ENCODE assay signal across 8 cellular contexts in the genomic region with DNA sequence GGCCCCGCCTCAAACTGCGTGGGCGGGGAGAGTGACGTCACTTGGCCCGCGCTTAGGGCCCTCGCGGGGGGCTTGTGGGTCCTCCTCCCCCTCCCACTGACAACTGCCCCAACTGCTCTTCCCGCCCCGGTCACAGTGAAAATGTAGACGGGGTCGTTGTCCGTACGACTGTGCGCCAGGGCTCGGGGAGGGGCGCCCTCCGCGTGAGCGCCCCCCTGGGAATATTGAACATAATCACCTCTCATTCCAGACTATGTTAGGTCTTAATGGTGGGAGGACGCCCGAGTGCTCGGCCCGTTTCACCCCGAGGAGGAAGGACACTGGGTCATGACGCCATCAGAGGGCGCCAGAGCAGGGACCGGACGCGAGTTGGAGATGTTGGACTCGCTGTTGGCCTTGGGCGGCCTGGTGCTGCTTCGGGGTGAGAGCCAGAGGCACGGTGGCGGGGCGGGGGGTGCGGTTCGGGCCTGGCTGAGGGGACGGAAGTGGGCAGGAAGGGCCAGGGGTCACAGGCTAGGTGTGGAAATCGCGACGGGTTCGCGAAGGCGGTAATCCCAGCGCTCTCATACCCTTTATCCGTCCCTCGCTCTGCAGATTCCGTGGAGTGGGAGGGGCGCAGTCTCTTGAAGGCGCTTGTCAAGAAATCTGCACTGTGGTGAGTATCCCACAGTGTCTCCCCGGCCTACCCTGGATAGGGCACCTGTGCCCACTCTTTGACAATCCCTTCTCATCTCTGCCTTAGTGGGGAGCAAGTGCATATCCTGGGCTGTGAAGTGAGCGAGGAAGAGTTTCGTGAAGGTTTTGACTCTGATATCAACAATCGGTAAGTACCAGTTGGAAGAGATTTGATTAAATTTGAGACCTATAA. TPM values are rescaled to one million over a fixed set of nuclear protein-coding genes. Genes with fewer than 3 reads are reported as not detected.
A peak's percentile ranks its signal among the peaks of the same experiment; 100 is the strongest.
DNase-seq lines count a peak whose midpoint lies in the region; ATAC-seq and TF ChIP-seq lines count a peak whose summit lies in the region.

A gene with protein sequence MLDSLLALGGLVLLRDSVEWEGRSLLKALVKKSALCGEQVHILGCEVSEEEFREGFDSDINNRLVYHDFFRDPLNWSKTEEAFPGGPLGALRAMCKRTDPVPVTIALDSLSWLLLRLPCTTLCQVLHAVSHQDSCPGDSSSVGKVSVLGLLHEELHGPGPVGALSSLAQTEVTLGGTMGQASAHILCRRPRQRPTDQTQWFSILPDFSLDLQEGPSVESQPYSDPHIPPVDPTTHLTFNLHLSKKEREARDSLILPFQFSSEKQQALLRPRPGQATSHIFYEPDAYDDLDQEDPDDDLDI (plus strand): TSS at position 40 of the 868 bp plus-strand sequence. CDS start 336 bp downstream, at position 376.

- H3K4me3 ChIP-seq in coronary artery, result peak within 1 kb of the TSS; percentile 95
- peak within 1 kb of the TSS; percentile 83 to 95 for H3K4me3 ChIP-seq in left lung

- ATAC-seq in GM19025 (IDR thresholded peaks at IDR 0.05; ENCODE audit: low read depth, unreplicated experiment), result peak; percentile 27
- peak; percentile 50 for ATAC-seq in HG03280 (IDR thresholded peaks at IDR 0.05; ENCODE audit: unreplicated experiment)
- ATAC-seq in left lung, result peak; percentile 81

- no peaks in the 10 kb centered on the region for H3K9me3 ChIP-seq in left lung

- peaks cover 0 to 35% of the 10 kb centered on the region in 2 donors for H3K36me3 ChIP-seq in left lung

- H3K27ac ChIP-seq in coronary artery (peak within 1 kb of the TSS; percentile 99), left lung (peak within 1 kb of the TSS; percentile 99 to 100)

- H3K4me1 ChIP-seq in left lung, result peaks cover 18 to 46% of the 10 kb centered on the region in 2 donors

- intact Hi-C loops in left lung (cut with DNase I), result no loop called here

- H3K27me3 ChIP-seq in left lung, result no peaks in the 10 kb centered on the region

- no peak for TF ChIP-seq CTCF in coronary artery (IDR thresholded peaks at IDR 0.05)
- TF ChIP-seq CTCF in left lung (IDR thresholded peaks at IDR 0.05), result no peak

- DNase-seq in Ammon's horn (ENCODE audit: low spot score), result peak; percentile 94
- peak; percentile 95 for DNase-seq in NCI-H460 (ENCODE audit: extremely low read depth, low read depth)
- DNase-seq in activated CD4-positive, alpha-beta T cell treated with anti-CD3 and anti-CD28 coated beads for 24 hours (ENCODE audit: low read depth in 2 of 2), result peak; percentile 69 to 88
- peak; percentile 99 for DNase-seq in coronary artery (ENCODE audit: low spot score)
- DNase-seq in left lung, result peak; percentile 94 to 98
- peak; percentile 89 for DNase-seq in stimulated activated CD4-positive, alpha-beta T cell treated with anti-CD3 and anti-CD28 coated beads, Interleukin-4, amount 100 ng/mL, for 24 hours

RNA-seq across cellular contexts. Expression of the gene that starts here (rescaled TPM):
- 60.6 and 61.4 TPM in 2 replicates for total RNA-seq in NCI-H460 (2014; rRNA removed; shearing (Covaris generic))
- 83.0 and 90.1 TPM in 2 replicates for polyA plus RNA-seq in NCI-H460 (2014; cell fraction: nucleus; rRNA removed)
- 10 to 100 TPM; 26.5 to 46.6 TPM for total RNA-seq in left lung

Comparison
In these comparisons a context has a peak if more than half of its experiments do, and no peak if none do; other contexts are left out.
1. Peak in every context shown above with its lines: DNase-seq, ATAC-seq, H3K4me3 ChIP-seq and H3K27ac ChIP-seq.
2. ATAC-seq: peak in every context shown above with its lines; median percentile 81 in left lung; 50 in HG03280; 27 in GM19025.